Comparison of ENCODE assay signal across 11 cellular contexts in the genomic region with DNA sequence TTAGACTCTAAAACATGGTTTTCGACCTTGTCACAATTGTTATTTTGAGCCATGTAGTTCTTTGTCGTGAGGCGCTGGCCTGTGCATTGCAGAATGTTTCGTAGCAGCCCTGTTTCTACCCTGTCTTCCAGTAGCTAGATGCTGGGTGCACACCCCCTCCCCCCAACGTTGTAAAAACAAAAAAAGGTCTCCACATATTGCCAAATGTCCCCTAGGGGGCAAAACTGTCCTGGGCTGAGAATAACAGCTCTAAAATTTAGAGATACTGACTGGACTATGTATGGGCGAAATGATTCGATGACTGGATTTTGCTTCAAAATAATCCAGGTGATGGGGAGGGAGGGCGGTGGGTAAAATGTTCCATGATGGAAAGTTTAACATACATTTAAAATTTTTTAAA.
A peak's percentile ranks its signal among the peaks of the same experiment; 100 is the strongest.
DNase-seq lines count a peak whose midpoint lies in the region; ATAC-seq, FAIRE-seq and TF ChIP-seq lines count a peak whose summit lies in the region.
"Had no signal": no experiment of that assay in that cellular context is flagged by ENCODE, and none has a peak within 500 bp of the region (broad histone marks: within the 10 kb centered on the region; RNA-seq: fewer than 3 reads in every experiment).

No MANE protein-coding gene starts in this region.

- H3K36me3 Mint-ChIP-seq in endothelial cell (ENCODE audit: low read depth, unreplicated experiment): no peaks in the 10 kb centered on the region
- H3K36me3 Mint-ChIP-seq: immature natural killer cell had no signal

- intact Hi-C loops in OCI-LY7 (cut with micrococcal nuclease; ENCODE audit: unreplicated experiment): loop anchor here (1.0 to 10.0 kb wide), 7 partner anchors 64 to 678 kb away; no protein-coding TSS in a partner anchor

- BruUV-seq in OCI-LY7 (replicated peaks; lab: Mats Ljungman, UMichigan): no TSS peak

- POLR2A ChIA-PET in OCI-LY7 (lab: Charles Lee): interaction anchor here (0.8 to 12.5 kb wide), 14 partner anchors 10 to 129 kb away, joined by 3 to 160 read pairs (median 16); partner anchors contain the start of gene FUT8

- peak overlapping the region; percentile 73; the same call in 1 of the 2 replicates for H2AFZ ChIP-seq in OCI-LY7 (ENCODE audit: low read length)

- no peaks in the 10 kb centered on the region for H3K9me2 ChIP-seq in OCI-LY7 (ENCODE audit: insufficient read depth, low read length)

- H3K27ac Mint-ChIP-seq in endothelial cell (ENCODE audit: unreplicated experiment): no peak overlapping the region

- no peak overlapping the region for H3K4me3 Mint-ChIP-seq in endothelial cell (ENCODE audit: unreplicated experiment)
- H3K4me3 Mint-ChIP-seq: immature natural killer cell had no signal

- H3K79me2 ChIP-seq in OCI-LY7 (ENCODE audit: insufficient read depth, low read depth, low read length): peaks cover 9% of the 10 kb centered on the region; the same call in 1 of the 2 replicates

- peak; percentile 30 for DNase-seq in stimulated activated CD4-positive, alpha-beta T cell treated with anti-CD3 and anti-CD28 coated beads, Interleukin-1b, Interleukin-23, amount 100 ng/mL, for 48 hours
- no peak for DNase-seq in stimulated activated CD4-positive, alpha-beta T cell treated with anti-CD3 and anti-CD28 coated beads, Interleukin-2, amount 100 ng/mL, for 48 hours
- DNase-seq in OCI-LY7 (ENCODE audit: low spot score): peak; percentile 93
- DNase-seq in endothelial cell (ENCODE audit: low spot score): no peak
- no peak for DNase-seq in urothelium cell line (ENCODE audit: low spot score)
- no peak for DNase-seq in H4 (ENCODE audit: low spot score)

- H3K4me1 Mint-ChIP-seq in endothelial cell (ENCODE audit: unreplicated experiment): peaks cover 26% of the 10 kb centered on the region

- TF ChIP-seq CTCF in OCI-LY7 (conservative IDR thresholded peaks at IDR 0.05; ENCODE audit: low read length): peak; percentile 94
- TF ChIP-seq CTCF in endothelial cell (IDR thresholded peaks at IDR 0.05; ENCODE audit: unreplicated experiment): peak; percentile 15

- H3K36me3 ChIP-seq in OCI-LY7 (ENCODE audit: insufficient read depth, low read length): 0 out of 2 replicates have a peak, but pooled peaks cover 6% of the 10 kb centered on the region
- H3K36me3 ChIP-seq: ascending aorta had no signal

- H3K27me3 Mint-ChIP-seq in endothelial cell (ENCODE audit: unreplicated experiment): no peaks in the 10 kb centered on the region

- peak; percentile 68 for FAIRE-seq in urothelium cell line (lab: Jason Lieb, UNC)

- no peaks in the 10 kb centered on the region for H3K9me3 ChIP-seq in OCI-LY7 (ENCODE audit: low read length)
- H3K9me3 ChIP-seq: ascending aorta had no signal

- peak overlapping the region; percentile 90 for H3K27ac ChIP-seq in OCI-LY7 (ENCODE audit: low read depth, low read length, poor library complexity, severe bottlenecking)
- H3K27ac ChIP-seq: ascending aorta had no signal

- no peaks in the 10 kb centered on the region for H3K9me3 Mint-ChIP-seq in endothelial cell (ENCODE audit: unreplicated experiment)
- H3K9me3 Mint-ChIP-seq: immature natural killer cell had no signal

- CTCF ChIA-PET in OCI-LY7 (lab: Charles Lee; ENCODE audit: unreplicated experiment): interaction anchor here (0.7 to 2.6 kb wide), 8 partner anchors 18 to 129 kb away, joined by 3 to 14 read pairs (median 4); partner anchors contain the start of gene FUT8

- peak overlapping the region; percentile 45 for H3K4me3 ChIP-seq in OCI-LY7 (ENCODE audit: low read depth, low read length, poor library complexity, severe bottlenecking)
- H3K4me3 ChIP-seq: ascending aorta had no signal

- H3K4me1 ChIP-seq in OCI-LY7 (ENCODE audit: insufficient read depth, low read length, poor library complexity, severe bottlenecking): peaks cover 94% of the 10 kb centered on the region
- H3K4me1 ChIP-seq: ascending aorta had no signal

- peak overlapping the region; percentile 73 for H3K4me2 ChIP-seq in OCI-LY7 (ENCODE audit: low read length)

- H4K20me1 ChIP-seq in OCI-LY7 (ENCODE audit: insufficient read depth, low read length): no peaks in the 10 kb centered on the region

- ATAC-seq in GM19452 (IDR thresholded peaks at IDR 0.05; ENCODE audit: unreplicated experiment) (no peak), HG02852 (IDR thresholded peaks at IDR 0.05; ENCODE audit: unreplicated experiment) (no peak)
- ATAC-seq: Panc1 had no signal

Comparison
In these comparisons a context has a peak if more than half of its experiments do, and no peak if none do; other contexts are left out.
1. DNase-seq: peak in stimulated activated CD4-positive, alpha-beta T cell treated with anti-CD3 and anti-CD28 coated beads, Interleukin-1b, Interleukin-23, amount 100 ng/mL, for 48 hours (single experiment) and OCI-LY7 (single experiment); none in stimulated activated CD4-positive, alpha-beta T cell treated with anti-CD3 and anti-CD28 coated beads, Interleukin-2, amount 100 ng/mL, for 48 hours (0 of 2), endothelial cell (single experiment), urothelium cell line (single experiment) and H4 (single experiment).